10 cellular contexts compared by ENCODE assay signal in the genomic region with DNA sequence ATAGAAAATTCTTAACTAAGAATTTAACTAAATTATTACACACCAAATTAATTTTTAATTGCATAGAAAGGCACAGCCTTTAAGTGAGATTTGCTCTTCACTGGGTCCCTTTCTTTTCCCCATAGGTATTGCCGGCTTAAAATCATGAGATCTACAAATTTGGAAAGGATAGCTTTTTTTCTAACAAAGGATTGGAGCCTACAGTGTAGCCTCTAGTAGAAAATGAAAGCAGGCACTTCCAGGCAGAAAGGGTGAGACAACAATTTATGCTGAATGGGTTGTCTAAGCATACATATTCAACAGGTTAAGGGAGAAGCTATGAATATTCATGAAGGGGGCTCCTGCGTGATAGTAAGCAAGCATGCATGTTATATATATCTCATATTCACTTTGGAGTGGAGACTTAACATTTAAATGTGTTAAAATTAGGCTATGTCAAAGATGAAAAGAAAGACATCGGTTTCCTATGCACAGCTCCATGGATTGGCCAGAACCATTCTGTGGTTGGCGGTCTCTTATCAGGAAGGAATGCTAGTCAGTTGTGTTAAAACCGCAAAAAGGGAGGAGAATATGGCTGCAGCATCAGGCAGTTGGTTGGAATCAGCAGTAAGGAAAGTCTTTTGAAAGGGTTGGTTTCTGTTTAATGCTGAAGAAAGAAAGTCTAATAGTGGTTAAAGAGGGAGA.
DNase-seq lines count a peak whose midpoint lies in the region; ATAC-seq and TF ChIP-seq lines count a peak whose summit lies in the region.
"Had no signal": no experiment of that assay in that cellular context is flagged by ENCODE, and none has a peak within 500 bp of the region (broad histone marks: within the 10 kb centered on the region; RNA-seq: fewer than 3 reads in every experiment).

No MANE protein-coding gene starts in this region.

- no peak overlapping the region for H3K4me3 Mint-ChIP-seq in Caco-2 (ENCODE audit: unreplicated experiment)
- H3K4me3 Mint-ChIP-seq: activated T-cell treated with anti-CD3 and anti-CD28 coated beads, Interleukin-2, amount 50 U/mL, for 72 hours had no signal

- H3K9me3 ChIP-seq in MG63: peaks cover 1% of the 10 kb centered on the region; the same call in 1 of the 2 replicates
- H3K9me3 ChIP-seq in Caco-2: no peaks in the 10 kb centered on the region
- no peaks in the 10 kb centered on the region for H3K9me3 ChIP-seq in BE2C

- TF ChIP-seq CTCF in astrocyte of the cerebellum (IDR thresholded peaks at IDR 0.05; ENCODE audit: low read depth, low read length, missing control alignments) (no peak), Caco-2 (IDR thresholded peaks at IDR 0.05; ENCODE audit: insufficient read depth in 1 of 2, low read depth in 1 of 2, low read length in 1 of 2, severe bottlenecking in 1 of 2, unreplicated experiment in 1 of 2) (no peak), BE2C (IDR thresholded peaks at IDR 0.05; ENCODE audit: low read depth, low read length) (no peak)

- no peaks in the 10 kb centered on the region for H3K27me3 ChIP-seq in MG63
- no peaks in the 10 kb centered on the region for H3K27me3 ChIP-seq in Caco-2 (replicated peaks; ENCODE audit: control insufficient read depth, insufficient read depth, low read length)
- H3K27me3 ChIP-seq in BE2C: peaks cover 39% of the 10 kb centered on the region

- POLR2A ChIA-PET in Caco-2 (lab: Charles Lee): no interaction called here

- no TSS peak for BruUV-seq in Caco-2 (replicated peaks; lab: Mats Ljungman, UMichigan)

- H3K4me1 Mint-ChIP-seq in Caco-2 (ENCODE audit: low read depth, unreplicated experiment): peaks cover 7% of the 10 kb centered on the region

- no peaks in the 10 kb centered on the region for H3K4me1 ChIP-seq in Caco-2
- no peaks in the 10 kb centered on the region for H3K4me1 ChIP-seq in BE2C

- intact Hi-C loops in Caco-2 (cut with micrococcal nuclease; ENCODE audit: unreplicated experiment): no loop called here

- H3K36me3 Mint-ChIP-seq in Caco-2 (ENCODE audit: insufficient read depth, unreplicated experiment): no peaks in the 10 kb centered on the region

- H3K9me3 Mint-ChIP-seq in Caco-2 (ENCODE audit: unreplicated experiment): peaks cover 10% of the 10 kb centered on the region

- in situ Hi-C loops in astrocyte of the cerebellum (cut with HindIII; ENCODE audit: low sequenced_read_pairs): no loop called here

- H3K4me3 ChIP-seq in MG63 (no peak overlapping the region), astrocyte of the cerebellum (ENCODE audit: low read depth, low read length) (no peak overlapping the region), Caco-2 (ENCODE audit: low read depth, low read length) (no peak overlapping the region), BE2C (ENCODE audit: low read depth, low read length) (no peak overlapping the region)

- H3K27ac Mint-ChIP-seq in Caco-2 (ENCODE audit: unreplicated experiment): no peak overlapping the region
- H3K27ac Mint-ChIP-seq: activated T-cell treated with anti-CD3 and anti-CD28 coated beads, Interleukin-2, amount 50 U/mL, for 72 hours had no signal

- H3K27me3 Mint-ChIP-seq in Caco-2 (ENCODE audit: insufficient read depth, unreplicated experiment): peaks cover 19% of the 10 kb centered on the region

- DNase-seq in EL: peak; percentile 51
- DNase-seq in MG63: peak; percentile 42
- peak; percentile 81 for DNase-seq in astrocyte of the cerebellum (ENCODE audit: low read depth)
- DNase-seq in myocyte (ENCODE audit: low read depth): peak; percentile 78
- DNase-seq in D341Med (ENCODE audit: low spot score): no peak
- no peak for DNase-seq in Caco-2
- no peak for DNase-seq in BE2C
- DNase-seq: activated T-cell treated with anti-CD3 and anti-CD28 coated beads, Interleukin-2, amount 50 U/mL, for 72 hours; head of caudate nucleus had no signal

- no peak for ATAC-seq in HG03521 (IDR thresholded peaks at IDR 0.05; ENCODE audit: unreplicated experiment)
- ATAC-seq: activated T-cell treated with anti-CD3 and anti-CD28 coated beads, Interleukin-2, amount 50 U/mL, for 72 hours had no signal

- CTCF ChIA-PET in Caco-2 (lab: Charles Lee): no interaction called here

- H3K36me3 ChIP-seq in MG63: no peaks in the 10 kb centered on the region
- no peaks in the 10 kb centered on the region for H3K36me3 ChIP-seq in Caco-2 (ENCODE audit: control insufficient read depth, insufficient read depth, low read length)
- H3K36me3 ChIP-seq in BE2C: no peaks in the 10 kb centered on the region

Comparison
In these comparisons a context has a peak if more than half of its experiments do, and no peak if none do; other contexts are left out.
1. DNase-seq: peak in EL (single experiment), MG63 (single experiment), astrocyte of the cerebellum (single experiment) and myocyte (single experiment); none in D341Med (single experiment), Caco-2 (0 of 2) and BE2C (single experiment).